ENCODE assay signal across 36 cellular contexts in the genomic region with DNA sequence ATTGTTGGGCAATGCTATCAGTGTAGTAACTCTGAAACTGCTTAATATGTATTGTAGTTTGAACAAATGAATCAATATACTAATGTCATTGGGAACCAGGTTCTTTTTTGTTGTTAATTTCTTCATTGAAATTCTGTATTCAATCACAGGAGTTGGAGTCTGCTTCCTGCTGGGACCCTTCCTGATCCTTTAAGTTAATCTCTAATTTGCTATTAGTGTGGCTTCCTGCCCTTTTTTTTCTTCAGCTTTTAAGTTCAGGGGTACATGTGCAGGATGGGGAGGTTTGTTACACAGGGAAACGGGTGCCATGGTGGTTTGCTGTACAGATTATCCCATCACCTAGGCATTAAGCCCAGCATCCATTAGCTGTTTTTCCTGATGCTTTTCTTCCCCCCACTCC.
"Had no signal": no experiment of that assay in that cellular context is flagged by ENCODE, and none has a peak within 500 bp of the region (broad histone marks: within the 10 kb centered on the region; RNA-seq: fewer than 3 reads in every experiment).

No MANE protein-coding gene starts in this region.

- H3K4me2 ChIP-seq: SK-N-SH had no signal

- DNase-seq: activated CD4-positive, alpha-beta memory T cell treated with anti-CD3 and anti-CD28 coated beads for 36 hours; activated CD4-positive, alpha-beta T cell treated with anti-CD3 and anti-CD28 coated beads for 4 hours; activated CD4-positive, alpha-beta T cell treated with anti-CD3 and anti-CD28 coated beads, Interleukin-2, amount 50 U/mL, for 1 hour; activated CD4-positive, CD25-positive, alpha-beta regulatory T cell treated with anti-CD3 and anti-CD28 coated beads, Interleukin-2, amount 50 U/mL, for 72 hours; activated CD8-positive, alpha-beta memory T cell treated with anti-CD3 and anti-CD28 coated beads, Interleukin-2, amount 50 U/mL, for 4 hours; activated gamma-delta T cell treated with Interleukin-2 at 50 U/mL for 16 hours; activated naive CD4-positive, alpha-beta T cell treated with anti-CD3 and anti-CD28 coated beads for 36 hours; activated T-cell treated with anti-CD3 and anti-CD28 coated beads for 4 hours; activated T-cell treated with anti-CD3 and anti-CD28 coated beads, Interleukin-2, amount 50 U/mL, for 4 hours; adrenal gland; body of pancreas; caudate nucleus; cerebellar nuclear complex; cortex of kidney; MM.1S; MV-4-11; NCI-H1092; NCI-H1436 treated with DMSO at 0.1 percent for 48 hours; NCI-H1694 treated with DMSO at 0.1 percent for 48 hours; NCI-H2029; NCI-H2171; NCI-H510A; NCI-H526; NCI-H748 treated with DMSO at 0.1 percent for 48 hours; RPMI8226; SHP77 treated with DMSO at 0.1 percent for 48 hours; SK-N-SH; SW 1271; T-helper 1 cell; T-helper 2 cell; T-helper 9 cell had no signal

- FAIRE-seq: astrocyte, bronchial epithelial cell had no signal

- H3K9me2 ChIP-seq: SK-N-SH had no signal

- H3K27me3 ChIP-seq: adrenal gland, body of pancreas, SJSA1 had no signal

- H3K27ac ChIP-seq: adrenal gland, body of pancreas, SJSA1 had no signal

- H3K4me1 ChIP-seq: adrenal gland, SJSA1 had no signal

- H3K36me3 ChIP-seq: adrenal gland, SJSA1 had no signal

- H3K9ac ChIP-seq: SK-N-SH had no signal

- ATAC-seq: activated naive CD4-positive, alpha-beta T cell treated with anti-CD3 and anti-CD28 coated beads, Interleukin-2, amount 50 U/mL, for 72 hours; activated T-cell treated with anti-CD3 and anti-CD28 coated beads, Interleukin-2, amount 50 U/mL, for 4 hours; body of pancreas; Panc1 had no signal

- H3K9me3 ChIP-seq: adrenal gland, body of pancreas, SJSA1, SK-N-SH had no signal

- H3K4me3 ChIP-seq: adrenal gland, body of pancreas, SJSA1 had no signal
